In the genomic region with DNA sequence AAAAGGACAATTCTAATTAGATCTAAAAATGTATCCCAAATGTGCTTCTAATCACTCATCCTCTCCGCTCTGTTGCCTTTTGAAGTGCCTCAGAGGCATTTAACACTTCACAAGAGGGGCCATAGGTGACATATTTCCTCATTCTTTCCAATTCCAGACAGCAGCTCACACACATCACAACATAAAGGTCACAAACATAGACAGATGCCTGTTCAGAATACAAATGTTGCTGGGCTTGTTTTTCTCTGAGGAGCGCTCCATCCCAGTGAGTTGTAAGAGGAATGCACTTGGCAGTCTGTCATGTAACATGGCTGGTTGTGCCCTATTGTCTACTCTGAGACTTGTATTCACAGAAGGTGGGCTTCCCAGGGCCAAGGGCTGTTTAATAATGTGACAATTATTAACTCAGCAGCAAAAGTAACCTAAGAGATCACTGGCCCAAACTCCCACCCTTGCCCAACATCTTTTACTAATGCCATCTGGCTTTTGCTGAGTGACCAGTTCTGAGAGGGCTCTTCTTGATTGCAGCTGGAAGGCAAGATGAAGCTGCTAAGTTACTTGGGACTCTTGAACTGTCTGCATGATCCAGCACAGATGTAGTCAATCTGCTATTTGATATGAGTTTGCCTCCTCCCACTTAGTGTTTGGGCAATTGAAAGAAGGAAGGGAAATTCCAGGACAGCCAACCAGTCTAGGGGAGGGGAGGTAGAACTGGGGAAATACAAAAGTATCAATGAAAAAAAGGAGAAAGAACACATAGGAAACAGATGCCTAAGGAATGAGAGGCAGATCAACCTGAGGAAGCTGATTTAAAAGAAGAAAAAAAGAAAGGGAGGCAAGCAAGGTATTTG, we compare ENCODE assay signal across 12 cellular contexts. TPM values are rescaled to one million over a fixed set of nuclear protein-coding genes. Genes with fewer than 3 reads are reported as not detected.
DNase-seq lines count a peak whose midpoint lies in the region; ATAC-seq, FAIRE-seq and TF ChIP-seq lines count a peak whose summit lies in the region.
"Had no signal": no experiment of that assay in that cellular context is flagged by ENCODE, and none has a peak within 500 bp of the region (broad histone marks: within the 10 kb centered on the region; RNA-seq: fewer than 3 reads in every experiment).

No MANE protein-coding gene starts in this region.

- H3K27ac ChIP-seq in angular gyrus (ENCODE audit: low read depth, low read length) (peak overlapping the region; percentile 65), HepG2 (ENCODE audit: extremely low read length, insufficient read depth, low read length) (peak overlapping the region; percentile 60)
- H3K27ac ChIP-seq: parathyroid adenoma had no signal

- no peak for TF ChIP-seq RAD21 in HepG2 (CRISPR knock-in tag; IDR thresholded peaks at IDR 0.05)

- TF ChIP-seq POLR2A in HepG2 (IDR thresholded peaks at IDR 0.05; ENCODE audit: insufficient read depth in 1 of 2, low read depth in 2 of 2, low read length in 2 of 2) = no peak

- peaks cover 61% of the 10 kb centered on the region for H3K79me2 ChIP-seq in HepG2 (ENCODE audit: insufficient read depth, low read length)
- H3K79me2 ChIP-seq: parathyroid adenoma had no signal

- H3K9me3 ChIP-seq in HepG2 (ENCODE audit: low read length) = no peaks in the 10 kb centered on the region

- TF ChIP-seq CTCF in HepG2 (CRISPR knock-in tag; IDR thresholded peaks at IDR 0.05) = no peak

- H3K27me3 ChIP-seq in HepG2 (ENCODE audit: control insufficient read depth in 1 of 2, insufficient read depth in 2 of 2, low read length in 2 of 2) = no peaks in the 10 kb centered on the region

- peak; percentile 55 for ATAC-seq in HG03442 (IDR thresholded peaks at IDR 0.05; ENCODE audit: unreplicated experiment)
- ATAC-seq in HepG2 = peak; percentile 63
- ATAC-seq in activated CD4-positive, CD25-positive, alpha-beta regulatory T cell treated with anti-CD3 and anti-CD28 coated beads, Interleukin-2, amount 50 U/mL, for 24 hours = no peak
- ATAC-seq: PC-3 had no signal

- no peak overlapping the region for H2AFZ ChIP-seq in HepG2 (ENCODE audit: low read length)
- H2AFZ ChIP-seq: parathyroid adenoma had no signal

- H3K36me3 ChIP-seq in HepG2 (replicated peaks in 1 of 2; ENCODE audit: control insufficient read depth in 1 of 2, insufficient read depth in 2 of 2, low read length in 2 of 2) = peaks cover 4 to 38% of the 10 kb centered on the region in 2 experiments

- intact Hi-C loops in HepG2 (cut with micrococcal nuclease; ENCODE audit: unreplicated experiment) = no loop called here

- no peak for FAIRE-seq in HepG2 (lab: Jason Lieb, UNC)

- H3K4me2 ChIP-seq in HepG2 (ENCODE audit: low read depth, low read length) = peak overlapping the region; percentile 25

- no peaks in the 10 kb centered on the region; the same call in 1 of the 2 replicates for H4K20me1 ChIP-seq in HepG2 (ENCODE audit: insufficient read depth, low read length)

- H3K9ac ChIP-seq in HepG2 (ENCODE audit: insufficient read depth, low read depth, low read length) = no peak overlapping the region
- H3K9ac ChIP-seq: parathyroid adenoma had no signal

- DNase-seq in COLO668 (lab: John Stamatoyannopoulos, UW; ENCODE audit: unreplicated experiment) = peak; percentile 38
- no peak for DNase-seq in HepG2 (ENCODE audit: low spot score)
- no peak for DNase-seq in stimulated activated naive CD4-positive, alpha-beta T cell (lab: John Stamatoyannopoulos, UW)
- DNase-seq in activated naive CD4-positive, alpha-beta T cell treated with anti-CD3 and anti-CD28 coated beads, Interleukin-2, amount 50 U/mL, for 16 hours = no peak
- no peak for DNase-seq in NAMALWA (ENCODE audit: low spot score)
- DNase-seq: DND-41, PC-3 had no signal

- no peak for TF ChIP-seq EP300 in HepG2 (IDR thresholded peaks at IDR 0.05; ENCODE audit: low read depth in 2 of 2, low read length in 2 of 2)
- no peak for TF ChIP-seq EP300 in HepG2 (CRISPR knock-in tag; IDR thresholded peaks at IDR 0.05; ENCODE audit: borderline replicate concordance)

- POLR2A ChIA-PET in HepG2 (lab: Yijun Ruan, JAX) = interaction anchor here (0.8 to 4.8 kb wide), 6 partner anchors 10 to 25 kb away, joined by 3 to 19 read pairs (median 3); partner anchors contain the start of genes PON2 and PON3

- CTCF ChIA-PET in HepG2 (lab: Yijun Ruan, JAX; ENCODE audit: low intra/inter-chr PET ratio, low total read pairs) = no interaction called here

- in situ Hi-C loops in HepG2 (cut with HindIII; ENCODE audit: extremely low pct_ligation_motif_present, low pct_unique_long_range_greater_than_20kb) = no loop called here

- peaks cover 57% of the 10 kb centered on the region for H3K4me1 ChIP-seq in HepG2 (ENCODE audit: insufficient read depth, low read length)
- H3K4me1 ChIP-seq: parathyroid adenoma had no signal

- BruUV-seq in HepG2 (replicated peaks; lab: Mats Ljungman, UMichigan) = no TSS peak

- WGBS in HepG2 (ENCODE audit: low lambda C conversion rate) = 96% methylated on average over 2 of the region's 2 CpGs

- H3K4me3 ChIP-seq in HepG2 (replicated peaks in 1 of 3; ENCODE audit: insufficient read depth in 1 of 3, low read depth in 2 of 3, low read length in 3 of 3) = no peak overlapping the region

TF ChIP-seq in HepG2, 621 proteins besides CTCF, POLR2A, EP300 and RAD21 (continues in another document):
- TF ChIP-seq TOE1 (CRISPR knock-in tag; IDR thresholded peaks at IDR 0.05) (no peak), TBX2 (CRISPR knock-in tag; IDR thresholded peaks at IDR 0.05; ENCODE audit: borderline replicate concordance) (peak; percentile 32; the same call in 1 of the 2 replicates), TGIF2 (CRISPR knock-in tag; IDR thresholded peaks at IDR 0.05) (0 out of 2 replicates have a peak, but pooled peaks have one; percentile 26), NCOA5 (CRISPR knock-in tag; IDR thresholded peaks at IDR 0.05) (no peak)

RNA-seq across cellular contexts. Expression of gene PON2, which starts 13.6 kb away (rescaled TPM):
- total RNA-seq in HepG2 (2016; rRNA removed; fragmentation: Illumina TruSeq; extraction: Trizol) = 110 and 202 TPM in 2 replicates
- total RNA-seq in HepG2 (2016; cell fraction: cytosol; rRNA removed; fragmentation: Illumina TruSeq; extraction: Trizol; ENCODE audit: low read depth) = 52.8 and 60.2 TPM in 2 replicates
- 109 and 195 TPM in 2 replicates for total RNA-seq in HepG2 (2016; cell fraction: insoluble cytoplasmic fraction; rRNA removed; fragmentation: Illumina TruSeq; extraction: Trizol)
- 97.0 and 101 TPM in 2 replicates for total RNA-seq in HepG2 (2016; cell fraction: membrane; rRNA removed; fragmentation: Illumina TruSeq; extraction: Trizol)
- total RNA-seq in HepG2 (2016; cell fraction: nucleus; rRNA removed; fragmentation: Illumina TruSeq; extraction: Trizol) = 222 and 258 TPM in 2 replicates
- 159 and 217 TPM in 2 replicates for polyA plus RNA-seq in HepG2 (2011; rRNA removed)
- polyA plus RNA-seq in HepG2 (2011; cell fraction: cytosol; rRNA removed) = 99.2 and 139 TPM in 2 replicates
- polyA plus RNA-seq in HepG2 (2011; cell fraction: nucleus; rRNA removed) = 142 and 167 TPM in 2 replicates
- 102 and 115 TPM in 2 replicates for polyA plus RNA-seq in HepG2 (2012)
- polyA plus RNA-seq in HepG2 (2016; cell fraction: cytosol; fragmentation: Illumina TruSeq; extraction: Trizol; ENCODE audit: low read depth) = 57.5 and 75.0 TPM in 2 replicates
- polyA plus RNA-seq in HepG2 (2016; cell fraction: insoluble cytoplasmic fraction; fragmentation: Illumina TruSeq; extraction: Trizol; ENCODE audit: low read depth) = 108 and 112 TPM in 2 replicates
- polyA plus RNA-seq in HepG2 (2016; cell fraction: membrane; fragmentation: Illumina TruSeq; extraction: Trizol; ENCODE audit: low read depth) = 74.8 and 84.0 TPM in 2 replicates
- 386 and 414 TPM in 2 replicates for polyA plus RNA-seq in HepG2 (2016; cell fraction: nucleus; fragmentation: Illumina TruSeq; extraction: Trizol; ENCODE audit: insufficient read depth, low read depth)
- 48.7 and 53.2 TPM in 2 replicates for polyA minus RNA-seq in HepG2 (2011; rRNA and poly(A)+ RNA removed; ENCODE audit: low replicate concordance)
- 58.1 and 61.9 TPM in 2 replicates for polyA minus RNA-seq in HepG2 (2011; cell fraction: cytosol; rRNA and poly(A)+ RNA removed)
- 145 and 155 TPM in 2 replicates for polyA minus RNA-seq in HepG2 (2011; cell fraction: nucleus; rRNA and poly(A)+ RNA removed)

RNA-seq across cellular contexts. Expression of gene PON3, which starts 25.0 kb away (rescaled TPM):
- total RNA-seq in HepG2 (2016; rRNA removed; fragmentation: Illumina TruSeq; extraction: Trizol) = 14.1 and 23.6 TPM in 2 replicates
- total RNA-seq in HepG2 (2016; cell fraction: cytosol; rRNA removed; fragmentation: Illumina TruSeq; extraction: Trizol; ENCODE audit: low read depth) = 4.1 and 7.1 TPM in 2 replicates
- 14.7 and 22.2 TPM in 2 replicates for total RNA-seq in HepG2 (2016; cell fraction: insoluble cytoplasmic fraction; rRNA removed; fragmentation: Illumina TruSeq; extraction: Trizol)
- 7.8 and 8.2 TPM in 2 replicates for total RNA-seq in HepG2 (2016; cell fraction: membrane; rRNA removed; fragmentation: Illumina TruSeq; extraction: Trizol)
- total RNA-seq in HepG2 (2016; cell fraction: nucleus; rRNA removed; fragmentation: Illumina TruSeq; extraction: Trizol) = 25.7 and 30.5 TPM in 2 replicates
- 26.6 and 37.8 TPM in 2 replicates for polyA plus RNA-seq in HepG2 (2011; rRNA removed)
- polyA plus RNA-seq in HepG2 (2011; cell fraction: cytosol; rRNA removed) = 21.3 and 25.9 TPM in 2 replicates
- polyA plus RNA-seq in HepG2 (2011; cell fraction: nucleus; rRNA removed) = 11.6 and 12.4 TPM in 2 replicates
- 11.8 and 15.7 TPM in 2 replicates for polyA plus RNA-seq in HepG2 (2012)
- 4.5 and 6.8 TPM in 2 replicates for polyA plus RNA-seq in HepG2 (2016; cell fraction: cytosol; fragmentation: Illumina TruSeq; extraction: Trizol; ENCODE audit: low read depth)
- polyA plus RNA-seq in HepG2 (2016; cell fraction: insoluble cytoplasmic fraction; fragmentation: Illumina TruSeq; extraction: Trizol; ENCODE audit: low read depth) = 12.0 and 12.8 TPM in 2 replicates
- polyA plus RNA-seq in HepG2 (2016; cell fraction: membrane; fragmentation: Illumina TruSeq; extraction: Trizol; ENCODE audit: low read depth) = 6.8 and 8.2 TPM in 2 replicates
- polyA plus RNA-seq in HepG2 (2016; cell fraction: nucleus; fragmentation: Illumina TruSeq; extraction: Trizol; ENCODE audit: insufficient read depth, low read depth) = 30.2 and 30.3 TPM in 2 replicates
- 5.1 TPM in 1 of 2 replicates, not detected in the other for polyA minus RNA-seq in HepG2 (2011; rRNA and poly(A)+ RNA removed; ENCODE audit: low replicate concordance)
- 6.0 and 6.8 TPM in 2 replicates for polyA minus RNA-seq in HepG2 (2011; cell fraction: cytosol; rRNA and poly(A)+ RNA removed)
- 32.6 and 37.8 TPM in 2 replicates for polyA minus RNA-seq in HepG2 (2011; cell fraction: nucleus; rRNA and poly(A)+ RNA removed)
- total RNA-seq: activated CD8-positive, alpha-beta memory T cell treated with anti-CD3 and anti-CD28 coated beads for 36 hours; PC-3 had no signal

Comparison
In these comparisons a context has a peak if more than half of its experiments do, and no peak if none do; other contexts are left out.
1. ATAC-seq: peak in HG03442 (single experiment) and HepG2 (single experiment); none in activated CD4-positive, CD25-positive, alpha-beta regulatory T cell treated with anti-CD3 and anti-CD28 coated beads, Interleukin-2, amount 50 U/mL, for 24 hours (0 of 2).